In the genomic region with DNA sequence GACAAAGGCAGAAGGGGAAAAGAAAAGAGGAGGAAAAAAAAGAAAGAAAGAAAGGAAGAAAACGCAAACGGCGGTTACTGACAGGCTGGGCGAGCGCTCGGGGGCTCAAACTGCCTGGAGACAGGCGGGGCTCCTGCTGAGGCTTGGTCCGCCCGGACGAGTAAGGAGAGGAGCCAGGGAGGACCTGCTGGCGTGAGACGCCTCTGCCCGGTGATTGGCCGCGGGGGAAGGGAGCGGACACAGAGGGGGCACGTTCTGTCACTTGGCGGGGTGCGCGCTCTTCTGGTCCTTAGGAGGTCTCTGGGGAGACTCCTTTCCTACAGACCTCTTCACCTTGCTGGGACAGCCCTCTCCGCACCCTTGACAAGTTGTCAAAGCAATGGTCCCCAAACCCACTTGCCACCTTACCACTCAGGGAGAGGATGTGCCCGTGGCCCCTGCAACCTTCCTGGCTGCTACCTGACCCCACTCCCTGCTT, we compare ENCODE assay signal across 8 cellular contexts. TPM values are rescaled to one million over a fixed set of nuclear protein-coding genes. Genes with fewer than 3 reads are reported as not detected.
A peak's percentile ranks its signal among the peaks of the same experiment; 100 is the strongest.
DNase-seq lines count a peak whose midpoint lies in the region; ATAC-seq and TF ChIP-seq lines count a peak whose summit lies in the region.

No MANE protein-coding gene starts in this region.

- POLR2A ChIA-PET in activated naive CD8-positive, alpha-beta T cell treated with anti-CD3 and anti-CD28 coated beads, Interleukin-2, amount 10 ng/mL, durations not matched to agents 7 days and 5 days (lab: Charles Lee): interaction anchor here (1.8 kb wide), 1 partner anchor 34 kb away, joined by 8 read pairs; no protein-coding TSS in a partner anchor
- POLR2A ChIA-PET in HEK293T (lab: Yijun Ruan, JAX): no interaction called here

- ATAC-seq in GM21576 (IDR thresholded peaks at IDR 0.05; ENCODE audit: unreplicated experiment): peak; percentile 46
- peak; percentile 66 for ATAC-seq in activated naive CD8-positive, alpha-beta T cell treated with anti-CD3 and anti-CD28 coated beads, Interleukin-2, amount 10 ng/mL, durations not matched to agents 7 days and 5 days (ENCODE audit: low read depth)
- peak; percentile 81 for ATAC-seq in stimulated activated memory B cell treated with anti-CD40 and anti-IgM and Interleukin-4, amounts not matched to agents 10 μg/mL and 1 μg/mL and 100 μg/mL, for 72 hours

- H3K9me3 ChIP-seq in iPS-15b (ENCODE audit: control insufficient read depth, insufficient read depth, low read length): no peaks in the 10 kb centered on the region

- peak overlapping the region; percentile 29 for H3K9ac ChIP-seq in iPS-15b (ENCODE audit: low read depth, low read length)

- no peak for DNase-seq in T-helper 1 cell
- peak; percentile 48 for DNase-seq in HuH-7.5 (ENCODE audit: low spot score)
- DNase-seq in activated naive CD8-positive, alpha-beta T cell treated with anti-CD3 and anti-CD28 coated beads, Interleukin-2, amount 10 ng/mL, durations not matched to agents 7 days and 5 days: no peak
- no peak for DNase-seq in HEK293T (ENCODE audit: extremely low spot score)

- H3K27ac Mint-ChIP-seq in T-helper 1 cell treated with Interleukin-12 subunit alpha and Interleukin-12 subunit beta and Interleukin-4 antibody, amounts not matched to agents 30 μg/mL and 1 μg/mL, for 36 hours: peak overlapping the region; percentile 99
- peak overlapping the region; percentile 89 for H3K27ac Mint-ChIP-seq in activated naive CD8-positive, alpha-beta T cell treated with anti-CD3 and anti-CD28 coated beads, Interleukin-2, amount 10 ng/mL, durations not matched to agents 7 days and 5 days
- peak overlapping the region; percentile 96 for H3K27ac Mint-ChIP-seq in stimulated activated memory B cell treated with anti-CD40 and anti-IgM and Interleukin-4, amounts not matched to agents 10 μg/mL and 1 μg/mL and 100 μg/mL, for 72 hours

- peak overlapping the region; percentile 64 for H3K4me3 ChIP-seq in iPS-15b (ENCODE audit: low read depth, low read length)

- CTCF ChIA-PET in HEK293T (lab: Yijun Ruan, JAX): no interaction called here

- H3K9me3 Mint-ChIP-seq in T-helper 1 cell treated with Interleukin-12 subunit alpha and Interleukin-12 subunit beta and Interleukin-4 antibody, amounts not matched to agents 30 μg/mL and 1 μg/mL, for 36 hours: no peaks in the 10 kb centered on the region
- H3K9me3 Mint-ChIP-seq in activated naive CD8-positive, alpha-beta T cell treated with anti-CD3 and anti-CD28 coated beads, Interleukin-2, amount 10 ng/mL, durations not matched to agents 7 days and 5 days: no peaks in the 10 kb centered on the region
- H3K9me3 Mint-ChIP-seq in stimulated activated memory B cell treated with anti-CD40 and anti-IgM and Interleukin-4, amounts not matched to agents 10 μg/mL and 1 μg/mL and 100 μg/mL, for 72 hours: no peaks in the 10 kb centered on the region

- peaks cover 19% of the 10 kb centered on the region for H3K4me1 Mint-ChIP-seq in T-helper 1 cell treated with Interleukin-12 subunit alpha and Interleukin-12 subunit beta and Interleukin-4 antibody, amounts not matched to agents 30 μg/mL and 1 μg/mL, for 36 hours (ENCODE audit: low read depth)
- H3K4me1 Mint-ChIP-seq in activated naive CD8-positive, alpha-beta T cell treated with anti-CD3 and anti-CD28 coated beads, Interleukin-2, amount 10 ng/mL, durations not matched to agents 7 days and 5 days: peaks cover 16% of the 10 kb centered on the region
- peaks cover 32% of the 10 kb centered on the region for H3K4me1 Mint-ChIP-seq in stimulated activated memory B cell treated with anti-CD40 and anti-IgM and Interleukin-4, amounts not matched to agents 10 μg/mL and 1 μg/mL and 100 μg/mL, for 72 hours

- H3K36me3 ChIP-seq in iPS-15b (ENCODE audit: control insufficient read depth, insufficient read depth, low read length): no peaks in the 10 kb centered on the region

- H3K27me3 ChIP-seq in iPS-15b (ENCODE audit: control insufficient read depth, insufficient read depth, low read length): peaks cover 20% of the 10 kb centered on the region

- peaks cover 10% of the 10 kb centered on the region for H3K4me1 ChIP-seq in iPS-15b (ENCODE audit: control insufficient read depth, insufficient read depth, low read length)

- H3K27me3 Mint-ChIP-seq in T-helper 1 cell treated with Interleukin-12 subunit alpha and Interleukin-12 subunit beta and Interleukin-4 antibody, amounts not matched to agents 30 μg/mL and 1 μg/mL, for 36 hours (ENCODE audit: low read depth): peaks cover 80% of the 10 kb centered on the region
- H3K27me3 Mint-ChIP-seq in activated naive CD8-positive, alpha-beta T cell treated with anti-CD3 and anti-CD28 coated beads, Interleukin-2, amount 10 ng/mL, durations not matched to agents 7 days and 5 days: peaks cover 64% of the 10 kb centered on the region
- peaks cover 40% of the 10 kb centered on the region for H3K27me3 Mint-ChIP-seq in stimulated activated memory B cell treated with anti-CD40 and anti-IgM and Interleukin-4, amounts not matched to agents 10 μg/mL and 1 μg/mL and 100 μg/mL, for 72 hours

- peak overlapping the region; percentile 100 for H3K4me3 Mint-ChIP-seq in T-helper 1 cell treated with Interleukin-12 subunit alpha and Interleukin-12 subunit beta and Interleukin-4 antibody, amounts not matched to agents 30 μg/mL and 1 μg/mL, for 36 hours
- H3K4me3 Mint-ChIP-seq in activated naive CD8-positive, alpha-beta T cell treated with anti-CD3 and anti-CD28 coated beads, Interleukin-2, amount 10 ng/mL, durations not matched to agents 7 days and 5 days: peak overlapping the region; percentile 92
- H3K4me3 Mint-ChIP-seq in stimulated activated memory B cell treated with anti-CD40 and anti-IgM and Interleukin-4, amounts not matched to agents 10 μg/mL and 1 μg/mL and 100 μg/mL, for 72 hours: peak overlapping the region; percentile 83

- H3K36me3 Mint-ChIP-seq in T-helper 1 cell treated with Interleukin-12 subunit alpha and Interleukin-12 subunit beta and Interleukin-4 antibody, amounts not matched to agents 30 μg/mL and 1 μg/mL, for 36 hours (ENCODE audit: low read depth): peaks cover 2% of the 10 kb centered on the region
- H3K36me3 Mint-ChIP-seq in activated naive CD8-positive, alpha-beta T cell treated with anti-CD3 and anti-CD28 coated beads, Interleukin-2, amount 10 ng/mL, durations not matched to agents 7 days and 5 days: no peaks in the 10 kb centered on the region
- H3K36me3 Mint-ChIP-seq in stimulated activated memory B cell treated with anti-CD40 and anti-IgM and Interleukin-4, amounts not matched to agents 10 μg/mL and 1 μg/mL and 100 μg/mL, for 72 hours: no peaks in the 10 kb centered on the region

TF ChIP-seq in HEK293T, 16 proteins besides CTCF, POLR2A, EP300 and RAD21:
- TF ChIP-seq ELF4 (IDR thresholded peaks at IDR 0.05) (no peak), FOXA1 (IDR thresholded peaks at IDR 0.05) (no peak), FOXK2 (IDR thresholded peaks at IDR 0.05) (no peak), SUZ12 (IDR thresholded peaks at IDR 0.05) (no peak), L3MBTL2 (conservative IDR thresholded peaks at IDR 0.05) (no peak), TARDBP (IDR thresholded peaks at IDR 0.05) (no peak), ARNT (IDR thresholded peaks at IDR 0.05) (no peak), CTBP1 (IDR thresholded peaks at IDR 0.05; ENCODE audit: borderline replicate concordance) (no peak), ZNF384 (IDR thresholded peaks at IDR 0.05) (no peak; the same call in 1 of the 2 replicates), HDGF (IDR thresholded peaks at IDR 0.05; ENCODE audit: borderline replicate concordance) (no peak), LEF1 (IDR thresholded peaks at IDR 0.05; ENCODE audit: borderline replicate concordance) (no peak), FOXM1 (IDR thresholded peaks at IDR 0.05; ENCODE audit: borderline replicate concordance) (no peak), NFRKB (IDR thresholded peaks at IDR 0.05) (no peak), SP1 (IDR thresholded peaks at IDR 0.05) (no peak), BHLHE40 (IDR thresholded peaks at IDR 0.05; ENCODE audit: borderline replicate concordance) (no peak)
- TF ChIP-seq, protein P1, sequence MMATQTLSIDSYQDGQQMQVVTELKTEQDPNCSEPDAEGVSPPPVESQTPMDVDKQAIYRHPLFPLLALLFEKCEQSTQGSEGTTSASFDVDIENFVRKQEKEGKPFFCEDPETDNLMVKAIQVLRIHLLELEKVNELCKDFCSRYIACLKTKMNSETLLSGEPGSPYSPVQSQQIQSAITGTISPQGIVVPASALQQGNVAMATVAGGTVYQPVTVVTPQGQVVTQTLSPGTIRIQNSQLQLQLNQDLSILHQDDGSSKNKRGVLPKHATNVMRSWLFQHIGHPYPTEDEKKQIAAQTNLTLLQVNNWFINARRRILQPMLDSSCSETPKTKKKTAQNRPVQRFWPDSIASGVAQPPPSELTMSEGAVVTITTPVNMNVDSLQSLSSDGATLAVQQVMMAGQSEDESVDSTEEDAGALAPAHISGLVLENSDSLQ (IDR thresholded peaks at IDR 0.05): no peak

RNA-seq across cellular contexts. Expression of a gene that starts 0.8 kb away (rescaled TPM):
- 1 to 10 TPM; 3.4 to 3.7 TPM for total RNA-seq in activated naive CD8-positive, alpha-beta T cell treated with anti-CD3 and anti-CD28 coated beads, Interleukin-2, amount 10 ng/mL, durations not matched to agents 7 days and 5 days

RNA-seq across cellular contexts. Expression of a gene that starts 41.7 kb away (rescaled TPM):
- not detected for total RNA-seq in activated naive CD8-positive, alpha-beta T cell treated with anti-CD3 and anti-CD28 coated beads, Interleukin-2, amount 10 ng/mL, durations not matched to agents 7 days and 5 days

RNA-seq across cellular contexts. Expression of a gene that starts 43.1 kb away (rescaled TPM):
- total RNA-seq in activated naive CD8-positive, alpha-beta T cell treated with anti-CD3 and anti-CD28 coated beads, Interleukin-2, amount 10 ng/mL, durations not matched to agents 7 days and 5 days: not detected
